In the genomic region with DNA sequence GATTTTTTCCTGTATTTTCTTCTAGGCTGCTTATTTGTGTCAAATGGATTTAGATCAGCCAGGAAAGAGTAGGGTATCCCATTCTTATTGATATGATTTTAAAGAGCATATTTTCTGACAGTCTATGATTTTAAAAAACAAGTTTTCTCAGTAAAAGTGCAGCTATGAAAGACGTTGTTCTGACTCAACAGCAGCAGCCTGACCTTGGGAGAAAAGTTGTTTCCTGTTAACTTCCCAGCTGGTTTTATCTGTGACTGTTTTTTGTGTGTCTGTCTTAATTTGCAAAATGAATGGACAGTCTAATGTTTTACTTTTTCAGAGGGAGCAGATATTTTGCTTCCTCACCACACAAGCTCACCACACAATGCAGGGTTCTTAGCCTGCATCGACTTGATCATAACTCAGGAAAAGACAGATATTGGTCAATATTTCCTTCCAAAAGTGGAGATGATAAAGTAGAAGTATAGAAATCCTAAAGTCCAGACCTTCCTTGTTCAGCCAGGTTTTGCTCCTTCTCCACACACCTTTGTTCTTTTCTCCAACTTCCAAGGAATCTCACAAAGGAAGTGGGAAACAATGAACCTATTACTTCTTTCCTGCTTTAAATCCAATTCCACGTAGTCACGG, we compare ENCODE assay signal across 8 cellular contexts. TPM values are rescaled to one million over a fixed set of nuclear protein-coding genes. Genes with fewer than 3 reads are reported as not detected.
DNase-seq lines count a peak whose midpoint lies in the region; ATAC-seq, FAIRE-seq and TF ChIP-seq lines count a peak whose summit lies in the region.

No MANE protein-coding gene starts in this region.

- DNase-seq in cardiac fibroblast (ENCODE audit: low read depth in 2 of 2) (peak; percentile 69 to 75), mesendoderm (peak; percentile 4), islet precursor cell (no peak), amygdala (lab: John Stamatoyannopoulos, UW) (no peak), GM12891 (ENCODE audit: insufficient read length, low spot score) (no peak)

- peak overlapping the region; percentile 92 for H4K5ac ChIP-seq in mesendoderm (ENCODE audit: low read length)

- H3K9me3 ChIP-seq in BLaER1: no peaks in the 10 kb centered on the region

- peak overlapping the region; percentile 25 for H3K18ac ChIP-seq in mesendoderm (ENCODE audit: low read length)

- H3K9ac ChIP-seq in BLaER1 (peak overlapping the region; percentile 98), KMS-11 (peak overlapping the region; percentile 90), mesendoderm (ENCODE audit: low read length) (peak overlapping the region; percentile 90)

- no peak for FAIRE-seq in GM12891 (lab: Jason Lieb, UNC)

- TF ChIP-seq POLR2A in GM12891 (IDR thresholded peaks at IDR 0.05; ENCODE audit: low read depth, low read length): no peak

- WGBS in mesendoderm (ENCODE audit: extremely low coverage, insufficient coverage, low lambda C conversion rate): no CpG with 5 or more reads among the region's 4 CpGs

- H3K4me3 ChIP-seq in BLaER1 (peak overlapping the region; percentile 93), KMS-11 (IDR thresholded peaks at IDR 0.05; ENCODE audit: insufficient read depth, low read depth, low read length) (peak overlapping the region; percentile 43), cardiac fibroblast (replicated peaks in 1 of 2; ENCODE audit: low read depth in 2 of 2, low read length in 2 of 2) (peak overlapping the region; percentile 71 to 78), mesendoderm (ENCODE audit: low read length) (peak overlapping the region; percentile 62)

- peaks cover 3% of the 10 kb centered on the region for H3K79me1 ChIP-seq in mesendoderm (ENCODE audit: low read length)

- H4K20me1 ChIP-seq in BLaER1: peaks cover 6% of the 10 kb centered on the region; the same call in 1 of the 2 replicates
- no peaks in the 10 kb centered on the region for H4K20me1 ChIP-seq in KMS-11 (ENCODE audit: insufficient read depth)

- H2BK5ac ChIP-seq in mesendoderm (ENCODE audit: low read length): peak overlapping the region; percentile 84

- H3K23ac ChIP-seq in mesendoderm (ENCODE audit: low read length): peak overlapping the region; percentile 59

- H3K36me3 ChIP-seq in BLaER1 (peaks cover 20% of the 10 kb centered on the region), KMS-11 (ENCODE audit: insufficient read depth) (peaks cover 20% of the 10 kb centered on the region), mesendoderm (ENCODE audit: control insufficient read depth, insufficient read depth, low read length) (no peaks in the 10 kb centered on the region)

- peak overlapping the region; percentile 72 for H2AFZ ChIP-seq in KMS-11 (ENCODE audit: low read depth)

- peak overlapping the region; percentile 85 for H3K4me2 ChIP-seq in BLaER1
- peak overlapping the region; percentile 47 for H3K4me2 ChIP-seq in KMS-11
- peak overlapping the region; percentile 84 for H3K4me2 ChIP-seq in mesendoderm (ENCODE audit: low read length)

- no peak overlapping the region for H2BK15ac ChIP-seq in mesendoderm (replicated peaks; ENCODE audit: low read depth)

- H3K4me1 ChIP-seq in BLaER1 (peaks cover 19% of the 10 kb centered on the region), KMS-11 (ENCODE audit: low read depth, poor library complexity, severe bottlenecking) (peaks cover 31% of the 10 kb centered on the region), mesendoderm (ENCODE audit: control insufficient read depth, low read depth, low read length) (peaks cover 4% of the 10 kb centered on the region)

- peaks cover 39% of the 10 kb centered on the region for H3K79me2 ChIP-seq in KMS-11 (ENCODE audit: insufficient read depth, low read depth)
- peaks cover 15% of the 10 kb centered on the region for H3K79me2 ChIP-seq in mesendoderm (ENCODE audit: control insufficient read depth, insufficient read depth, low read length)

- H3K27ac ChIP-seq in BLaER1 (peak overlapping the region; percentile 96), KMS-11 (peak overlapping the region; percentile 75), mesendoderm (ENCODE audit: low read depth, low read length) (peak overlapping the region; percentile 23)

- no peak for TF ChIP-seq CTCF in KMS-11 (conservative IDR thresholded peaks at IDR 0.05; ENCODE audit: low read depth, low read length)
- TF ChIP-seq CTCF in cardiac fibroblast (IDR thresholded peaks at IDR 0.05; ENCODE audit: low read depth, low read length): no peak

- no peak for ATAC-seq in HG03354 (IDR thresholded peaks at IDR 0.05; ENCODE audit: poor library complexity, severe bottlenecking, unreplicated experiment)

- H3K27me3 ChIP-seq in BLaER1: no peaks in the 10 kb centered on the region
- no peaks in the 10 kb centered on the region for H3K27me3 ChIP-seq in KMS-11 (ENCODE audit: insufficient read depth, low read depth)
- no peaks in the 10 kb centered on the region for H3K27me3 ChIP-seq in mesendoderm (ENCODE audit: insufficient read depth, low read length, poor library complexity)

- H2AK5ac ChIP-seq in mesendoderm (ENCODE audit: low read length): no peak overlapping the region

- peak overlapping the region; percentile 94 for H3K56ac ChIP-seq in mesendoderm (ENCODE audit: low read length)

- H4K8ac ChIP-seq in mesendoderm (ENCODE audit: low read depth, low read length): no peak overlapping the region

- H2BK120ac ChIP-seq in mesendoderm (ENCODE audit: low read depth, low read length): peak overlapping the region; percentile 39

- H3K4ac ChIP-seq in mesendoderm (ENCODE audit: low read depth, low read length): no peak overlapping the region

TF ChIP-seq in GM12891, 5 proteins besides CTCF, POLR2A, EP300 and RAD21:
- TF ChIP-seq POU2F2 (IDR thresholded peaks at IDR 0.05; ENCODE audit: low read depth, low read length): no peak
- TF ChIP-seq POLR2AphosphoS5 (IDR thresholded peaks at IDR 0.05; ENCODE audit: low read depth, low read length): no peak
- no peak for TF ChIP-seq PAX5 (IDR thresholded peaks at IDR 0.05; ENCODE audit: insufficient read depth, low read length, severe bottlenecking)
- TF ChIP-seq SPI1 (IDR thresholded peaks at IDR 0.05; ENCODE audit: low read depth, low read length): no peak

RNA-seq across cellular contexts. Expression of gene MTHFD2L, which starts 0.7 kb away (rescaled TPM):
- polyA plus RNA-seq in mesendoderm (2013, experiment 1 of 2): 9.4 TPM
- polyA plus RNA-seq in mesendoderm (2013, experiment 2 of 2): 9.9 TPM
- 8.0 TPM for polyA plus RNA-seq in GM12891 (2012; ENCODE audit: low read depth, missing spikeins)

RNA-seq across cellular contexts. Expression of gene CXCL2, which starts 58.2 kb away (rescaled TPM):
- polyA plus RNA-seq in mesendoderm (2013, experiment 1 of 2): 0.38 TPM
- 0.48 TPM for polyA plus RNA-seq in mesendoderm (2013, experiment 2 of 2)
- polyA plus RNA-seq in GM12891 (2012; ENCODE audit: low read depth, missing spikeins): not detected

Comparison
In these comparisons a context has a peak if more than half of its experiments do, and no peak if none do; other contexts are left out.
1. H3K27ac ChIP-seq: peak in every context shown above with its lines; median percentile 96 in BLaER1; 75 in KMS-11; 23 in mesendoderm.
2. H3K4me3 ChIP-seq: peak in every context shown above with its lines; median percentile 93 in BLaER1; 74 in cardiac fibroblast; 62 in mesendoderm; 43 in KMS-11.
3. DNase-seq: peak in cardiac fibroblast (2 of 2) and mesendoderm (single experiment); none in islet precursor cell (single experiment), amygdala (0 of 56) and GM12891 (single experiment).
4. Peak in every context shown above with its lines, with median percentiles within 50 percentile points of each other: H3K4me2 ChIP-seq and H3K9ac ChIP-seq.